39 cellular contexts compared by ENCODE assay signal in the genomic region with DNA sequence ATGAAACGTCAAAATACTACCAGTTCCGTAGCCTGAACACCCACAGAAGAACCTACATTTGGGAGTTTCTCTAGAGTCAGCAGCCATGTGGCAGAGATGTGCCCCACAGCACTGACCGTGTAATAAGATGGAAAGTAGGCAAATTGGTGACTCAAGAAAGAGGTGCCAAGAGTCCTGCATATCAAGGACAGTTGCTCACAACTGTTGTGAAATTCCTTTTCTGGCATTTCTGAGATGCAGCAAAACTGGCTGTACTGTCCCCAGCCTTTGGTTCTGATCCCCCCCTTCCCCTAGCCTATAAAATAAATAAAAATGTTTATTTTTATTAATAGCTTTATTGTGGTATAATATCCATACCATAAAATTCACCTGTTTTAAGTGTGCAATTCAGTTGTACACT.
"Had no signal": no experiment of that assay in that cellular context is flagged by ENCODE, and none has a peak within 500 bp of the region (broad histone marks: within the 10 kb centered on the region; RNA-seq: fewer than 3 reads in every experiment).

No MANE protein-coding gene starts in this region.

- ATAC-seq: activated naive CD4-positive, alpha-beta T cell treated with anti-CD3 and anti-CD28 coated beads, Interleukin-2, amount 50 U/mL, for 72 hours; activated naive CD8-positive, alpha-beta T cell treated with anti-CD3 and anti-CD28 coated beads, Interleukin-2, amount 50 U/mL, for 24 hours; activated T-cell treated with anti-CD3 and anti-CD28 coated beads, Interleukin-2, amount 50 U/mL, for 4 hours; activated T-cell treated with anti-CD3 and anti-CD28 coated beads, Interleukin-2, amount 50 U/mL, for 72 hours; activated T-helper 17 cell treated with anti-CD3 and anti-CD28 coated beads, Interleukin-2, amount 50 U/mL, for 72 hours; body of pancreas had no signal

- H3K9me3 Mint-ChIP-seq: activated naive CD4-positive, alpha-beta T cell treated with anti-CD3 and anti-CD28 coated beads, Interleukin-2, amount 50 U/mL, for 24 hours; activated naive CD8-positive, alpha-beta T cell treated with anti-CD3 and anti-CD28 coated beads, Interleukin-2, amount 50 U/mL, for 24 hours; central memory CD8-positive, alpha-beta T cell had no signal

- H3K4me1 Mint-ChIP-seq: activated naive CD4-positive, alpha-beta T cell treated with anti-CD3 and anti-CD28 coated beads, Interleukin-2, amount 10 ng/mL, durations not matched to agents 7 days and 5 days; activated naive CD4-positive, alpha-beta T cell treated with anti-CD3 and anti-CD28 coated beads, Interleukin-2, amount 50 U/mL, for 24 hours; activated naive CD8-positive, alpha-beta T cell treated with anti-CD3 and anti-CD28 coated beads for 36 hours; activated naive CD8-positive, alpha-beta T cell treated with anti-CD3 and anti-CD28 coated beads, Interleukin-2, amount 10 ng/mL, durations not matched to agents 7 days and 5 days; activated naive CD8-positive, alpha-beta T cell treated with anti-CD3 and anti-CD28 coated beads, Interleukin-2, amount 50 U/mL, for 24 hours; activated T-helper 17 cell treated with anti-CD3 and anti-CD28 coated beads, Interleukin-2, amount 50 U/mL, for 72 hours; central memory CD8-positive, alpha-beta T cell had no signal

- H3K27me3 ChIP-seq: adrenal gland, ascending aorta, body of pancreas, brain microvascular endothelial cell, breast epithelium, cardiac muscle cell had no signal

- H3K36me3 Mint-ChIP-seq: activated naive CD4-positive, alpha-beta T cell treated with anti-CD3 and anti-CD28 coated beads, Interleukin-2, amount 10 ng/mL, durations not matched to agents 7 days and 5 days; activated naive CD4-positive, alpha-beta T cell treated with anti-CD3 and anti-CD28 coated beads, Interleukin-2, amount 50 U/mL, for 24 hours; activated naive CD8-positive, alpha-beta T cell; activated naive CD8-positive, alpha-beta T cell treated with anti-CD3 and anti-CD28 coated beads for 36 hours; activated naive CD8-positive, alpha-beta T cell treated with anti-CD3 and anti-CD28 coated beads, Interleukin-2, amount 10 ng/mL, durations not matched to agents 7 days and 5 days had no signal

- DNase-seq: activated effector memory CD4-positive, alpha-beta T cell treated with anti-CD3 and anti-CD28 coated beads, Interleukin-2, amount 50 U/mL, for 16 hours; activated effector memory CD4-positive, alpha-beta T cell treated with Interleukin-2 at 50 U/mL for 16 hours; activated gamma-delta T cell; activated gamma-delta T cell treated with Interleukin-2 at 50 U/mL for 16 hours; activated naive CD4-positive, alpha-beta T cell; activated naive CD4-positive, alpha-beta T cell treated with anti-CD3 and anti-CD28 coated beads for 36 hours; activated naive CD4-positive, alpha-beta T cell treated with anti-CD3 and anti-CD28 coated beads, Interleukin-2, amount 10 ng/mL, durations not matched to agents 7 days and 5 days; activated naive CD4-positive, alpha-beta T cell treated with anti-CD3 and anti-CD28 coated beads, Interleukin-2, amount 50 U/mL, for 16 hours; activated naive CD4-positive, alpha-beta T cell treated with Interleukin-2 at 50 U/mL for 16 hours; activated naive CD8-positive, alpha-beta T cell treated with anti-CD3 and anti-CD28 coated beads for 36 hours; activated naive CD8-positive, alpha-beta T cell treated with anti-CD3 and anti-CD28 coated beads, Interleukin-2, amount 10 ng/mL, durations not matched to agents 7 days and 5 days; activated naive CD8-positive, alpha-beta T cell treated with anti-CD3 and anti-CD28 coated beads, Interleukin-2, amount 50 U/mL, for 24 hours; activated T-cell treated with anti-CD3 and anti-CD28 coated beads, Interleukin-2, amount 50 U/mL, for 1 hour; activated T-cell treated with anti-CD3 and anti-CD28 coated beads, Interleukin-2, amount 50 U/mL, for 24 hours; activated T-cell treated with anti-CD3 and anti-CD28 coated beads, Interleukin-2, amount 50 U/mL, for 4 hours; activated T-cell treated with anti-CD3 and anti-CD28 coated beads, Interleukin-2, amount 50 U/mL, for 48 hours; activated T-cell treated with anti-CD3 and anti-CD28 coated beads, Interleukin-2, amount 50 U/mL, for 72 hours; amniotic stem cell; amygdala; anterior cingulate cortex; aorta; body of pancreas; brain microvascular endothelial cell; caudate nucleus; central memory CD4-positive, alpha-beta T cell; cerebellar nuclear complex had no signal

- H3K4me1 ChIP-seq: adrenal gland, ascending aorta, body of pancreas, breast epithelium had no signal

- FAIRE-seq: astrocyte, bronchial epithelial cell had no signal

- H3K9me3 ChIP-seq: adrenal gland, ascending aorta, body of pancreas, breast epithelium had no signal

- H3K27me3 Mint-ChIP-seq: activated naive CD4-positive, alpha-beta T cell treated with anti-CD3 and anti-CD28 coated beads, Interleukin-2, amount 10 ng/mL, durations not matched to agents 7 days and 5 days; activated naive CD8-positive, alpha-beta T cell treated with anti-CD3 and anti-CD28 coated beads, Interleukin-2, amount 10 ng/mL, durations not matched to agents 7 days and 5 days; activated naive CD8-positive, alpha-beta T cell treated with anti-CD3 and anti-CD28 coated beads, Interleukin-2, amount 50 U/mL, for 24 hours; activated T-cell treated with anti-CD3 and anti-CD28 coated beads, Interleukin-2, amount 50 U/mL, for 24 hours; activated T-helper 17 cell treated with anti-CD3 and anti-CD28 coated beads, Interleukin-2, amount 50 U/mL, for 72 hours; central memory CD8-positive, alpha-beta T cell had no signal

- H3K27ac Mint-ChIP-seq: activated naive CD4-positive, alpha-beta T cell treated with anti-CD3 and anti-CD28 coated beads for 36 hours; activated naive CD4-positive, alpha-beta T cell treated with anti-CD3 and anti-CD28 coated beads, Interleukin-2, amount 10 ng/mL, durations not matched to agents 7 days and 5 days; activated naive CD4-positive, alpha-beta T cell treated with anti-CD3 and anti-CD28 coated beads, Interleukin-2, amount 50 U/mL, for 24 hours; activated naive CD4-positive, alpha-beta T cell treated with anti-CD3 and anti-CD28 coated beads, Interleukin-2, amount 50 U/mL, for 72 hours; activated naive CD8-positive, alpha-beta T cell; activated naive CD8-positive, alpha-beta T cell treated with anti-CD3 and anti-CD28 coated beads for 36 hours; activated naive CD8-positive, alpha-beta T cell treated with anti-CD3 and anti-CD28 coated beads, Interleukin-2, amount 10 ng/mL, durations not matched to agents 7 days and 5 days; activated naive CD8-positive, alpha-beta T cell treated with anti-CD3 and anti-CD28 coated beads, Interleukin-2, amount 50 U/mL, for 24 hours; activated T-cell treated with anti-CD3 and anti-CD28 coated beads, Interleukin-2, amount 50 U/mL, for 24 hours; activated T-cell treated with anti-CD3 and anti-CD28 coated beads, Interleukin-2, amount 50 U/mL, for 72 hours; activated T-helper 1 cell treated with anti-CD3 and anti-CD28 coated beads, Interleukin-12 subunit alpha, Interleukin-12 subunit beta, Interleukin-2, Interleukin-4 antibody, amounts not matched to agents 30 ng/mL and 10 ng/mL and 1 ng/mL, durations not matched to agents 14 hours and 24 hours and 36 hours; activated T-helper 17 cell treated with anti-CD3 and anti-CD28 coated beads, Interleukin-2, amount 50 U/mL, for 72 hours; brain had no signal

- H3K4me3 ChIP-seq: adrenal gland, ascending aorta, body of pancreas, breast epithelium, cardiac muscle cell had no signal

- H3K36me3 ChIP-seq: adrenal gland, ascending aorta, brain microvascular endothelial cell, breast epithelium, cardiac muscle cell had no signal

- H3K27ac ChIP-seq: adrenal gland, ascending aorta, body of pancreas, brain microvascular endothelial cell, breast epithelium, cardiac muscle cell had no signal

- H3K4me3 Mint-ChIP-seq: activated naive CD4-positive, alpha-beta T cell treated with anti-CD3 and anti-CD28 coated beads for 36 hours; activated naive CD4-positive, alpha-beta T cell treated with anti-CD3 and anti-CD28 coated beads, Interleukin-2, amount 10 ng/mL, durations not matched to agents 7 days and 5 days; activated naive CD4-positive, alpha-beta T cell treated with anti-CD3 and anti-CD28 coated beads, Interleukin-2, amount 50 U/mL, for 24 hours; activated naive CD8-positive, alpha-beta T cell; activated naive CD8-positive, alpha-beta T cell treated with anti-CD3 and anti-CD28 coated beads for 36 hours; activated naive CD8-positive, alpha-beta T cell treated with anti-CD3 and anti-CD28 coated beads, Interleukin-2, amount 10 ng/mL, durations not matched to agents 7 days and 5 days; activated naive CD8-positive, alpha-beta T cell treated with anti-CD3 and anti-CD28 coated beads, Interleukin-2, amount 50 U/mL, for 24 hours; activated T-cell treated with anti-CD3 and anti-CD28 coated beads, Interleukin-2, amount 50 U/mL, for 24 hours; activated T-cell treated with anti-CD3 and anti-CD28 coated beads, Interleukin-2, amount 50 U/mL, for 4 hours; activated T-cell treated with anti-CD3 and anti-CD28 coated beads, Interleukin-2, amount 50 U/mL, for 72 hours; activated T-helper 1 cell treated with anti-CD3 and anti-CD28 coated beads, Interleukin-12 subunit alpha, Interleukin-12 subunit beta, Interleukin-2, Interleukin-4 antibody, amounts not matched to agents 30 ng/mL and 10 ng/mL and 1 ng/mL, durations not matched to agents 14 hours and 24 hours and 36 hours; activated T-helper 17 cell treated with anti-CD3 and anti-CD28 coated beads, Interleukin-2, amount 50 U/mL, for 72 hours; brain; central memory CD8-positive, alpha-beta T cell had no signal
